Comparison of ENCODE assay signal across 16 cellular contexts in genomic region chr20:50077818-50078601, GRCh38.
"Had no signal": no experiment of that assay in that cellular context is flagged by ENCODE, and none has a peak within 500 bp of the region (broad histone marks: within the 10 kb centered on the region; RNA-seq: fewer than 3 reads in every experiment).

No MANE protein-coding gene starts in this region.

- H3K4me1 ChIP-seq: adrenal gland, left lung had no signal

- H3K4me3 ChIP-seq: adrenal gland, gastrocnemius medialis, heart right ventricle, left lung, tibial artery had no signal

- DNase-seq: activated B cell treated with CpG ODN at 0.5 μM for 24 hours; activated CD4-positive, alpha-beta T cell treated with anti-CD3 and anti-CD28 coated beads, Interleukin-2, amount 10 ng/mL, durations not matched to agents 7 days and 5 days; activated gamma-delta T cell treated with Interleukin-2 at 50 U/mL for 16 hours; cortex of kidney; effector CD8-positive, alpha-beta T cell; gastrocnemius medialis; left lung; stimulated activated CD4-positive, alpha-beta T cell treated with anti-CD3 and anti-CD28 coated beads, Interleukin-15, amount 100 ng/mL, for 24 hours; stimulated activated CD4-positive, alpha-beta T cell treated with anti-CD3 and anti-CD28 coated beads, Interleukin-4, amount 100 ng/mL, for 24 hours; stimulated activated naive CD8-positive, alpha-beta T cell treated with anti-CD3 and anti-CD28 coated beads, Interleukin-15, amount 100 ng/mL, for 72 hours; T-helper 17 cell had no signal

- H3K27me3 ChIP-seq: adrenal gland, gastrocnemius medialis, heart right ventricle, left lung had no signal

- ATAC-seq: left lung; stimulated activated naive CD8-positive, alpha-beta T cell treated with anti-CD3 and anti-CD28 coated beads, Interleukin-15, amount 100 ng/mL, for 72 hours; T-helper 17 cell had no signal

- H3K9me3 ChIP-seq: adrenal gland, gastrocnemius medialis, heart right ventricle, left lung, neutrophil, tibial artery had no signal

- H3K27ac ChIP-seq: epithelial cell of prostate, gastrocnemius medialis, left lung, neutrophil, tibial artery had no signal
